22 cellular contexts compared by ENCODE assay signal in genomic region chr2:199966405-199966804, GRCh38. TPM values are rescaled to one million over a fixed set of nuclear protein-coding genes. Genes with fewer than 3 reads are reported as not detected.
DNase-seq lines count a peak whose midpoint lies in the region; ATAC-seq, FAIRE-seq and TF ChIP-seq lines count a peak whose summit lies in the region.
"Had no signal": no experiment of that assay in that cellular context is flagged by ENCODE, and none has a peak within 500 bp of the region (broad histone marks: within the 10 kb centered on the region; RNA-seq: fewer than 3 reads in every experiment).

No MANE protein-coding gene starts in this region.

- H3K4ac ChIP-seq in IMR-90 (ENCODE audit: low read depth, low read length) (no peak overlapping the region), H1 (replicated peaks; ENCODE audit: insufficient read length, low read depth, low read length) (no peak overlapping the region)

- CTCF ChIA-PET in IMR-90 (lab: Yijun Ruan, JAX) (no interaction called here), H1 (lab: Charles Lee; ENCODE audit: partially characterized antibody) (interaction anchor here (1.0 to 1.5 kb wide), 3 partner anchors 19 to 88 kb away, joined by 3 to 4 read pairs (median 3); no protein-coding TSS in a partner anchor)

- H4K91ac ChIP-seq in IMR-90 (ENCODE audit: insufficient read depth, low read depth, low read length), result no peak overlapping the region
- H4K91ac ChIP-seq in H1 (replicated peaks; ENCODE audit: insufficient read length, low read length), result no peak overlapping the region

- intact Hi-C loops in IMR-90 (cut with micrococcal nuclease), result no loop called here

- no TSS peak for BruUV-seq in IMR-90 (replicated peaks; lab: Mats Ljungman, UMichigan)

- no peak for DNase-seq in activated T-cell treated with anti-CD3 and anti-CD28 coated beads, Interleukin-2, amount 50 U/mL, for 72 hours
- DNase-seq in activated T-cell treated with anti-CD3 and anti-CD28 coated beads for 4 hours (no peak), IMR-90 (no peak), H1 (ENCODE audit: low read depth in 1 of 2, low spot score in 2 of 2) (no peak), NCI-H1092 (lab: John Stamatoyannopoulos, UW) (no peak)
- DNase-seq: CD4-positive, CD25-positive, alpha-beta regulatory T cell; CD8-positive, alpha-beta T cell; DMS 273 treated with DMSO at 0.1 percent for 48 hours; DMS79; EL; GDM1; GOT3; H9 had no signal

- H2BK120ac ChIP-seq in IMR-90 (ENCODE audit: low read depth, low read length), result no peak overlapping the region
- no peak overlapping the region for H2BK120ac ChIP-seq in H1 (replicated peaks; ENCODE audit: low read depth, low read length)

- H2BK15ac ChIP-seq in IMR-90 (ENCODE audit: low read depth, low read length) (no peak overlapping the region), H1 (ENCODE audit: low read length) (no peak overlapping the region)

- no peaks in the 10 kb centered on the region for H3K27me3 ChIP-seq in IMR-90 (ENCODE audit: control insufficient read depth, insufficient read depth, low read length)
- no peaks in the 10 kb centered on the region for H3K27me3 ChIP-seq in H1 (replicated peaks in 1 of 4; ENCODE audit: control insufficient read depth in 3 of 4, extremely low read depth in 1 of 4, insufficient read depth in 3 of 4, low read length in 3 of 4)
- H3K27me3 ChIP-seq: BLaER1 had no signal

- no peak overlapping the region for H3K23ac ChIP-seq in IMR-90 (ENCODE audit: low read depth, low read length)
- no peak overlapping the region for H3K23ac ChIP-seq in H1 (ENCODE audit: insufficient read length)

- H3K4me3 ChIP-seq in IMR-90 (ENCODE audit: insufficient read depth, low read depth, low read length) (no peak overlapping the region), H1 (ENCODE audit: extremely low read depth in 1 of 4, insufficient read depth in 2 of 4, low read depth in 3 of 4, low read length in 4 of 4) (no peak overlapping the region)
- H3K4me3 ChIP-seq: BLaER1, GM12878 had no signal

- H4K20me1 ChIP-seq in IMR-90 (ENCODE audit: insufficient read depth, low read length) (no peaks in the 10 kb centered on the region), H1 (replicated peaks in 1 of 2; ENCODE audit: control insufficient read depth in 1 of 2, insufficient read depth in 2 of 2, low read length in 2 of 2) (peaks cover 0 to 3% of the 10 kb centered on the region in 2 experiments)

- no peak overlapping the region for H2BK12ac ChIP-seq in H1 (ENCODE audit: low read depth, low read length)

- dilution Hi-C loops in IMR-90 (cut with HindIII; ENCODE audit: low sequenced_read_pairs, unreplicated experiment), result no loop called here

- no peak overlapping the region for H2AK9ac ChIP-seq in IMR-90 (replicated peaks; ENCODE audit: low read depth, low read length, poor library complexity)

- peaks cover 7% of the 10 kb centered on the region for H3K4me1 Mint-ChIP-seq in activated T-cell treated with anti-CD3 and anti-CD28 coated beads, Interleukin-2, amount 50 U/mL, for 72 hours (ENCODE audit: low read depth)
- H3K4me1 Mint-ChIP-seq: B cell, H9 had no signal

- H3K4me2 ChIP-seq in IMR-90 (ENCODE audit: low read depth, low read length), result no peak overlapping the region
- H3K4me2 ChIP-seq in H1 (ENCODE audit: insufficient read depth in 1 of 2, low read depth in 2 of 2, low read length in 2 of 2), result no peak overlapping the region
- H3K4me2 ChIP-seq: BLaER1 had no signal

- H3K4me1 ChIP-seq in IMR-90 (ENCODE audit: control insufficient read depth, insufficient read depth, low read length) (no peaks in the 10 kb centered on the region), H1 (replicated peaks in 1 of 4; ENCODE audit: control insufficient read depth in 3 of 4, insufficient read depth in 4 of 4, low read length in 3 of 4) (no peaks in the 10 kb centered on the region)
- H3K4me1 ChIP-seq: BLaER1 had no signal

- H2BK5ac ChIP-seq in IMR-90 (ENCODE audit: low read depth, low read length, poor library complexity, severe bottlenecking) (no peak overlapping the region), H1 (ENCODE audit: low read depth, low read length) (no peak overlapping the region)

- no peak for ATAC-seq in activated T-cell treated with anti-CD3 and anti-CD28 coated beads, Interleukin-2, amount 50 U/mL, for 72 hours (replicated peaks in 1 of 2)
- ATAC-seq in IMR-90 (ENCODE audit: low read depth) (no peak), GM19035 (IDR thresholded peaks at IDR 0.05; ENCODE audit: unreplicated experiment) (no peak)
- ATAC-seq: CD8-positive, alpha-beta T cell; GM12878; HCT116 had no signal

- no peak overlapping the region for H4K8ac ChIP-seq in IMR-90 (ENCODE audit: low read depth in 2 of 2, low read length in 2 of 2)
- no peak overlapping the region for H4K8ac ChIP-seq in H1 (ENCODE audit: extremely low read depth, insufficient read depth, low read length)

- H3K79me1 ChIP-seq in IMR-90 (ENCODE audit: low read depth in 1 of 2, low read length in 2 of 2) (peaks cover 0 to 7% of the 10 kb centered on the region in 2 experiments; a peak in 1 of 4 replicates), H1 (ENCODE audit: low read depth, low read length) (no peaks in the 10 kb centered on the region)

- no peak overlapping the region for H3K4me3 Mint-ChIP-seq in activated T-cell treated with anti-CD3 and anti-CD28 coated beads, Interleukin-2, amount 50 U/mL, for 72 hours
- H3K4me3 Mint-ChIP-seq: B cell; CD4-positive, CD25-positive, alpha-beta regulatory T cell; CD8-positive, alpha-beta T cell; H9 had no signal

- no CpG with 5 or more reads among the region's 2 CpGs for WGBS in IMR-90 (ENCODE audit: extremely low coverage in 2 of 2, insufficient read length in 1 of 2), 2 experiments
- WGBS in H1 (ENCODE audit: extremely low coverage in 1 of 2, insufficient coverage in 1 of 2, insufficient read length in 1 of 2, insufficient replicate concordance in 2 of 2, low coverage in 1 of 2, low lambda C conversion rate in 2 of 2, missing lambda C conversion rate in 1 of 2), 2 experiments, result 87% methylated on average over 2 of the region's 2 CpGs; no CpG with 5 or more reads in 1 of the 2 experiments

- no peak for TF ChIP-seq CTCF in IMR-90 (conservative IDR thresholded peaks at IDR 0.05; ENCODE audit: low read depth, low read length)
- TF ChIP-seq CTCF in H1 (IDR thresholded peaks at IDR 0.05; ENCODE audit: control extremely low read depth in 1 of 3, insufficient read depth in 1 of 3, low read depth in 1 of 3, low read length in 3 of 3), result no peak

- H3K56ac ChIP-seq in IMR-90 (ENCODE audit: extremely low read depth, insufficient read depth, low read length) (no peak overlapping the region), H1 (replicated peaks; ENCODE audit: insufficient read length, low read depth, low read length) (no peak overlapping the region)

- H3K9me3 Mint-ChIP-seq in activated T-cell treated with anti-CD3 and anti-CD28 coated beads, Interleukin-2, amount 50 U/mL, for 72 hours, result no peaks in the 10 kb centered on the region
- H3K9me3 Mint-ChIP-seq: CD4-positive, CD25-positive, alpha-beta regulatory T cell; CD8-positive, alpha-beta T cell; H9 had no signal

- TF ChIP-seq RAD21 in IMR-90 (IDR thresholded peaks at IDR 0.05; ENCODE audit: low read length) (no peak), H1 (IDR thresholded peaks at IDR 0.05 in 1 of 2, conservative IDR thresholded peaks at IDR 0.05 in 1 of 2; ENCODE audit: low read depth in 2 of 2, low read length in 2 of 2) (no peak)

- peaks cover 21% of the 10 kb centered on the region for H3K36me3 ChIP-seq in IMR-90 (ENCODE audit: control insufficient read depth, insufficient read depth, low read length)
- H3K36me3 ChIP-seq in H1 (ENCODE audit: control insufficient read depth in 2 of 4, insufficient read depth in 4 of 4, low read length in 3 of 4), result peaks cover 2 to 46% (median 15%) of the 10 kb centered on the region in 4 experiments; a peak in 6 of 8 replicates

- H3K18ac ChIP-seq in IMR-90 (ENCODE audit: low read depth, low read length), result no peak overlapping the region
- no peak overlapping the region for H3K18ac ChIP-seq in H1 (ENCODE audit: extremely low read depth, low read length)

- H3K36me3 Mint-ChIP-seq in activated T-cell treated with anti-CD3 and anti-CD28 coated beads, Interleukin-2, amount 50 U/mL, for 72 hours (ENCODE audit: insufficient read depth in 2 of 2), result peaks cover 8 to 13% of the 10 kb centered on the region in 2 donors

- no peak overlapping the region for H3K9ac ChIP-seq in IMR-90 (ENCODE audit: low read depth, low read length)
- no peak overlapping the region for H3K9ac ChIP-seq in H1 (replicated peaks in 1 of 4; ENCODE audit: extremely low read depth in 1 of 4, low read depth in 3 of 4, low read length in 3 of 4)
- H3K9ac ChIP-seq: BLaER1 had no signal

- TF ChIP-seq POLR2A in IMR-90 (IDR thresholded peaks at IDR 0.05; ENCODE audit: low read depth, low read length) (no peak), H1 (IDR thresholded peaks at IDR 0.05; ENCODE audit: control extremely low read depth in 1 of 2, low read depth in 2 of 2, low read length in 2 of 2) (no peak)

- H2BK20ac ChIP-seq in IMR-90 (ENCODE audit: low read depth, low read length) (no peak overlapping the region), H1 (ENCODE audit: low read length) (no peak overlapping the region)

- H3K79me2 ChIP-seq in H1 (ENCODE audit: control insufficient read depth in 1 of 2, insufficient read depth in 2 of 2, low read length in 2 of 2), result no peaks in the 10 kb centered on the region

- peak; percentile 73 for FAIRE-seq in H1 (lab: Jason Lieb, UNC)
- FAIRE-seq: A204.1, D721Med, GM12878 had no signal

- H4K5ac ChIP-seq in IMR-90 (ENCODE audit: low read depth, low read length) (no peak overlapping the region), H1 (ENCODE audit: insufficient read length, low read depth, low read length) (no peak overlapping the region)

- H3K23me2 ChIP-seq in H1 (ENCODE audit: low read depth, low read length), result no peaks in the 10 kb centered on the region

- H2AK5ac ChIP-seq in IMR-90 (ENCODE audit: low read depth, low read length) (no peak overlapping the region), H1 (ENCODE audit: low read depth, low read length) (no peak overlapping the region)

- H3K9me3 ChIP-seq in IMR-90 (ENCODE audit: control insufficient read depth, insufficient read depth, low read length), result no peaks in the 10 kb centered on the region
- H3K9me3 ChIP-seq in H1 (ENCODE audit: insufficient read depth in 2 of 2, low read depth in 1 of 2, low read length in 1 of 2), result no peaks in the 10 kb centered on the region
- H3K9me3 ChIP-seq: BLaER1 had no signal

- H3K27me3 Mint-ChIP-seq in activated T-cell treated with anti-CD3 and anti-CD28 coated beads, Interleukin-2, amount 50 U/mL, for 72 hours (ENCODE audit: low read depth), result no peaks in the 10 kb centered on the region
- H3K27me3 Mint-ChIP-seq: B cell; CD4-positive, CD25-positive, alpha-beta regulatory T cell had no signal

- POLR2A ChIA-PET in IMR-90 (lab: Charles Lee; ENCODE audit: unreplicated experiment), result no interaction called here
- POLR2A ChIA-PET in H1 (lab: Charles Lee; ENCODE audit: partially characterized antibody), result interaction anchor here (2.0 kb wide), 1 partner anchor 10 kb away, joined by 4 read pairs; no protein-coding TSS in a partner anchor

- H3K14ac ChIP-seq in IMR-90 (replicated peaks; ENCODE audit: low read depth, low read length), result no peak overlapping the region
- H3K14ac ChIP-seq in H1 (ENCODE audit: insufficient read length), result no peak overlapping the region

- H2AFZ ChIP-seq in IMR-90 (replicated peaks; ENCODE audit: low read length, poor library complexity), result no peak overlapping the region
- no peak overlapping the region for H2AFZ ChIP-seq in H1 (ENCODE audit: low read length)

- no peak overlapping the region for H3K27ac ChIP-seq in IMR-90 (ENCODE audit: insufficient read depth, low read length)
- no peak overlapping the region for H3K27ac ChIP-seq in H1 (ENCODE audit: low read depth, low read length)
- H3K27ac ChIP-seq: 22Rv1, BLaER1, C4-2B had no signal

- in situ Hi-C loops in IMR-90 (cut with MboI; ENCODE audit: low sequenced_read_pairs), result no loop called here

- no peaks in the 10 kb centered on the region for H3K9me1 ChIP-seq in IMR-90 (ENCODE audit: insufficient read depth, low read length)

- no peak for TF ChIP-seq EP300 in H1 (IDR thresholded peaks at IDR 0.05; ENCODE audit: borderline replicate concordance in 1 of 2, low read depth in 2 of 2, low read length in 2 of 2)

- peak overlapping the region; percentile 73 for H3K27ac Mint-ChIP-seq in activated T-cell treated with anti-CD3 and anti-CD28 coated beads, Interleukin-2, amount 50 U/mL, for 72 hours
- H3K27ac Mint-ChIP-seq: B cell; CD4-positive, CD25-positive, alpha-beta regulatory T cell; CD8-positive, alpha-beta T cell; H9 had no signal

RNA-seq across cellular contexts. Expression of gene MAIP1, which starts 11.0 kb away (rescaled TPM):
- 10 to 100 TPM; 30.4 to 34.6 TPM for total RNA-seq in activated T-cell treated with anti-CD3 and anti-CD28 coated beads, Interleukin-2, amount 50 U/mL, for 72 hours
- 16.8 and 18.3 TPM in 2 replicates for total RNA-seq in IMR-90 (2012; rRNA removed)
- 14.2 and 15.0 TPM in 2 replicates for polyA plus RNA-seq in IMR-90 (2012; rRNA removed)
- 2.8 and 8.5 TPM in 2 replicates for polyA plus RNA-seq in IMR-90 (2012; cell fraction: cytosol; rRNA removed)
- polyA plus RNA-seq in IMR-90 (2012; cell fraction: nucleus; rRNA removed; ENCODE audit: low replicate concordance), result 5.5 TPM in 2 replicates
- 28.5 and 32.0 TPM in 2 replicates for total RNA-seq in H1 (2021; fragmentation: NEBNext Ultra II Directional; extraction: Animal tissue kit (Norgen Biotek cat#: 25700))
- polyA plus RNA-seq in H1 (2011; rRNA removed), result 20.3 and 23.2 TPM in 2 replicates
- 21.3 TPM for polyA plus RNA-seq in H1 (2011; cell fraction: cytosol; rRNA removed)
- polyA plus RNA-seq in H1 (2011; cell fraction: nucleus; rRNA removed), result 15.2 TPM
- polyA plus RNA-seq in H1 (2012, experiment 1 of 2), result 21.4 to 23.2 TPM (median 22.5 TPM) in 4 replicates
- 15.9 TPM for polyA plus RNA-seq in H1 (2012, experiment 2 of 2)
- polyA plus RNA-seq in H1 (2013, experiment 1 of 2), result 13.2 TPM
- 12.4 TPM for polyA plus RNA-seq in H1 (2013, experiment 2 of 2)
- 12.3 and 22.2 TPM in 2 replicates for polyA minus RNA-seq in H1 (2011; rRNA and poly(A)+ RNA removed)
- polyA minus RNA-seq in H1 (2011; cell fraction: cytosol; rRNA and poly(A)+ RNA removed), result 28.5 TPM
- 38.9 TPM for polyA minus RNA-seq in H1 (2011; cell fraction: nucleus; rRNA and poly(A)+ RNA removed)

RNA-seq across cellular contexts. Expression of gene TYW5, which starts 11.1 kb away (rescaled TPM):
- 10 to 100 TPM; 13.3 to 14.7 TPM for total RNA-seq in activated T-cell treated with anti-CD3 and anti-CD28 coated beads, Interleukin-2, amount 50 U/mL, for 72 hours
- 3.8 and 6.9 TPM in 2 replicates for total RNA-seq in IMR-90 (2012; rRNA removed)
- polyA plus RNA-seq in IMR-90 (2012; rRNA removed), result 3.2 and 4.0 TPM in 2 replicates
- 0.36 and 0.38 TPM in 2 replicates for polyA plus RNA-seq in IMR-90 (2012; cell fraction: cytosol; rRNA removed)
- polyA plus RNA-seq in IMR-90 (2012; cell fraction: nucleus; rRNA removed; ENCODE audit: low replicate concordance), result 1.4 and 9.5 TPM in 2 replicates
- total RNA-seq in H1 (2021; fragmentation: NEBNext Ultra II Directional; extraction: Animal tissue kit (Norgen Biotek cat#: 25700)), result 11.3 and 12.5 TPM in 2 replicates
- polyA plus RNA-seq in H1 (2011; rRNA removed), result 3.3 and 5.4 TPM in 2 replicates
- 8.5 TPM for polyA plus RNA-seq in H1 (2011; cell fraction: cytosol; rRNA removed)
- polyA plus RNA-seq in H1 (2011; cell fraction: nucleus; rRNA removed), result 5.8 TPM
- polyA plus RNA-seq in H1 (2012, experiment 1 of 2), result 6.9 to 12.3 TPM (median 7.8 TPM) in 4 replicates
- polyA plus RNA-seq in H1 (2012, experiment 2 of 2), result 0.92 TPM
- polyA plus RNA-seq in H1 (2013, experiment 1 of 2), result 8.7 TPM
- 7.3 TPM for polyA plus RNA-seq in H1 (2013, experiment 2 of 2)
- polyA minus RNA-seq in H1 (2011; rRNA and poly(A)+ RNA removed), result 7.2 and 8.3 TPM in 2 replicates
- polyA minus RNA-seq in H1 (2011; cell fraction: cytosol; rRNA and poly(A)+ RNA removed), result 5.1 TPM
- 19.9 TPM for polyA minus RNA-seq in H1 (2011; cell fraction: nucleus; rRNA and poly(A)+ RNA removed)

RNA-seq across cellular contexts. Expression of gene C2orf69, which starts 55.3 kb away (rescaled TPM):
- total RNA-seq in activated T-cell treated with anti-CD3 and anti-CD28 coated beads, Interleukin-2, amount 50 U/mL, for 72 hours, result 10 to 100 TPM; 16.3 to 19.1 TPM
- 4.7 and 11.1 TPM in 2 replicates for total RNA-seq in IMR-90 (2012; rRNA removed)
- polyA plus RNA-seq in IMR-90 (2012; rRNA removed), result 3.0 and 3.1 TPM in 2 replicates
- polyA plus RNA-seq in IMR-90 (2012; cell fraction: cytosol; rRNA removed), result 1.3 and 1.8 TPM in 2 replicates
- 1.3 and 1.4 TPM in 2 replicates for polyA plus RNA-seq in IMR-90 (2012; cell fraction: nucleus; rRNA removed; ENCODE audit: low replicate concordance)
- total RNA-seq in H1 (2021; fragmentation: NEBNext Ultra II Directional; extraction: Animal tissue kit (Norgen Biotek cat#: 25700)), result 32.0 and 32.3 TPM in 2 replicates
- polyA plus RNA-seq in H1 (2011; rRNA removed), result 3.9 and 5.1 TPM in 2 replicates
- polyA plus RNA-seq in H1 (2011; cell fraction: cytosol; rRNA removed), result 5.4 TPM
- 7.3 TPM for polyA plus RNA-seq in H1 (2011; cell fraction: nucleus; rRNA removed)
- polyA plus RNA-seq in H1 (2012, experiment 1 of 2), result 6.6 to 16.7 TPM (median 8.8 TPM) in 4 replicates
- polyA plus RNA-seq in H1 (2012, experiment 2 of 2), result 1.3 TPM
- 21.8 TPM for polyA plus RNA-seq in H1 (2013, experiment 1 of 2)
- 20.3 TPM for polyA plus RNA-seq in H1 (2013, experiment 2 of 2)
- 6.7 and 9.7 TPM in 2 replicates for polyA minus RNA-seq in H1 (2011; rRNA and poly(A)+ RNA removed)
- 9.2 TPM for polyA minus RNA-seq in H1 (2011; cell fraction: cytosol; rRNA and poly(A)+ RNA removed)
- 29.8 TPM for polyA minus RNA-seq in H1 (2011; cell fraction: nucleus; rRNA and poly(A)+ RNA removed)
